ENCODE assay signal across 1 cellular context in the genomic region with DNA sequence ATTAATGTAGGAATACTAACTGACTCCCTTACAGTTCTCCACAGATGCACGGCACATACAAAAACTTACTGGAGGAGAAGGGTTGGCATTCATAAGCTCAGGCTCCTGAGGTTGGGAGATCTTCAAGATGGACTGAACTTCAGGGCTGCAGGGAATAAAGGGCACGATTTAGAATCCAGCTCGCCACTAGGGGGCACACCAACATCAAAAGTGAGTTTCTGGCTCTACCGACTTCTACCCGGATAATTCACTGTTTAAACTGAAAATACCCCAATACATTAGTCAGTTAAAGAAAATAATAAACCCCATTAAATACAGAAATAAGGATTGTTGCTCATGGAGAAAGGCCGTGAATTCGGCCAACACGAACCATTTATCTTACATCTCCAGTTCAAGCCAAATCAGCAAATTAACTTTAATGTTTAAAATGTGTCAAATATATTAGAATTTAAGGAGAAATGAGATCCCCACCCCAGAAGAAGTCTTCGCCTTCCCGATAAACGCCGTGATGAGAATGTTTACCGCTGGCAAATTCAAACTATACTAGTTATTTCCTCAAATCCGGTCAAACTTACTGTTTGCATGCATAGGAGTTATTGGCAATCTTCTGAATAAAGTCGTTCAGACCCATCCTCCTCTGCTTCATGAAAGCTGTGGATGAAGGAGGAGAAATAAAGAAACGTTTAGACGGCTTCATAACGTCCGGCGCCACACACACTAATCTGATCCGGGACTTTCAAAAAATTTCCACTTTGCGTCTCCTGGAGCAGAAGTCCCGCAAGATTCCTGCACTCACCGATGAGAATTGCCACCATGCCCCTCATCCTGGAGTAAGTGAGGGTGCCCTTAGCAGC.
TF ChIP-seq lines count a peak whose summit lies in the region.

No MANE protein-coding gene starts in this region.

TF ChIP-seq in HepG2, 621 proteins besides CTCF, POLR2A, EP300 and RAD21 (continued from another document and continues in another):
- TF ChIP-seq, protein P1, sequence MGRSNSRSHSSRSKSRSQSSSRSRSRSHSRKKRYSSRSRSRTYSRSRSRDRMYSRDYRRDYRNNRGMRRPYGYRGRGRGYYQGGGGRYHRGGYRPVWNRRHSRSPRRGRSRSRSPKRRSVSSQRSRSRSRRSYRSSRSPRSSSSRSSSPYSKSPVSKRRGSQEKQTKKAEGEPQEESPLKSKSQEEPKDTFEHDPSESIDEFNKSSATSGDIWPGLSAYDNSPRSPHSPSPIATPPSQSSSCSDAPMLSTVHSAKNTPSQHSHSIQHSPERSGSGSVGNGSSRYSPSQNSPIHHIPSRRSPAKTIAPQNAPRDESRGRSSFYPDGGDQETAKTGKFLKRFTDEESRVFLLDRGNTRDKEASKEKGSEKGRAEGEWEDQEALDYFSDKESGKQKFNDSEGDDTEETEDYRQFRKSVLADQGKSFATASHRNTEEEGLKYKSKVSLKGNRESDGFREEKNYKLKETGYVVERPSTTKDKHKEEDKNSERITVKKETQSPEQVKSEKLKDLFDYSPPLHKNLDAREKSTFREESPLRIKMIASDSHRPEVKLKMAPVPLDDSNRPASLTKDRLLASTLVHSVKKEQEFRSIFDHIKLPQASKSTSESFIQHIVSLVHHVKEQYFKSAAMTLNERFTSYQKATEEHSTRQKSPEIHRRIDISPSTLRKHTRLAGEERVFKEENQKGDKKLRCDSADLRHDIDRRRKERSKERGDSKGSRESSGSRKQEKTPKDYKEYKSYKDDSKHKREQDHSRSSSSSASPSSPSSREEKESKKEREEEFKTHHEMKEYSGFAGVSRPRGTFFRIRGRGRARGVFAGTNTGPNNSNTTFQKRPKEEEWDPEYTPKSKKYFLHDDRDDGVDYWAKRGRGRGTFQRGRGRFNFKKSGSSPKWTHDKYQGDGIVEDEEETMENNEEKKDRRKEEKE (IDR thresholded peaks at IDR 0.05) = no peak
- no peak for TF ChIP-seq ZNF230 (CRISPR knock-in tag; IDR thresholded peaks at IDR 0.05)
- TF ChIP-seq, protein P2, sequence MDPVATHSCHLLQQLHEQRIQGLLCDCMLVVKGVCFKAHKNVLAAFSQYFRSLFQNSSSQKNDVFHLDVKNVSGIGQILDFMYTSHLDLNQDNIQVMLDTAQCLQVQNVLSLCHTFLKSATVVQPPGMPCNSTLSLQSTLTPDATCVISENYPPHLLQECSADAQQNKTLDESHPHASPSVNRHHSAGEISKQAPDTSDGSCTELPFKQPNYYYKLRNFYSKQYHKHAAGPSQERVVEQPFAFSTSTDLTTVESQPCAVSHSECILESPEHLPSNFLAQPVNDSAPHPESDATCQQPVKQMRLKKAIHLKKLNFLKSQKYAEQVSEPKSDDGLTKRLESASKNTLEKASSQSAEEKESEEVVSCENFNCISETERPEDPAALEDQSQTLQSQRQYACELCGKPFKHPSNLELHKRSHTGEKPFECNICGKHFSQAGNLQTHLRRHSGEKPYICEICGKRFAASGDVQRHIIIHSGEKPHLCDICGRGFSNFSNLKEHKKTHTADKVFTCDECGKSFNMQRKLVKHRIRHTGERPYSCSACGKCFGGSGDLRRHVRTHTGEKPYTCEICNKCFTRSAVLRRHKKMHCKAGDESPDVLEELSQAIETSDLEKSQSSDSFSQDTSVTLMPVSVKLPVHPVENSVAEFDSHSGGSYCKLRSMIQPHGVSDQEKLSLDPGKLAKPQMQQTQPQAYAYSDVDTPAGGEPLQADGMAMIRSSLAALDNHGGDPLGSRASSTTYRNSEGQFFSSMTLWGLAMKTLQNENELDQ (CRISPR knock-in tag; IDR thresholded peaks at IDR 0.05; ENCODE audit: borderline replicate concordance) = no peak
- TF ChIP-seq TP53 (CRISPR knock-in tag; conservative IDR thresholded peaks at IDR 0.05) = no peak
- no peak for TF ChIP-seq ATF7 (IDR thresholded peaks at IDR 0.05)
- TF ChIP-seq ATF7 (CRISPR knock-in tag; IDR thresholded peaks at IDR 0.05) = no peak
- TF ChIP-seq ZFP37 (CRISPR knock-in tag; IDR thresholded peaks at IDR 0.05; ENCODE audit: borderline replicate concordance) = no peak
- no peak for TF ChIP-seq FLYWCH1 (CRISPR knock-in tag; IDR thresholded peaks at IDR 0.05)
- TF ChIP-seq ZNF816 (CRISPR knock-in tag; IDR thresholded peaks at IDR 0.05; ENCODE audit: borderline replicate concordance) = no peak
- no peak for TF ChIP-seq ZSCAN31 (CRISPR knock-in tag; IDR thresholded peaks at IDR 0.05; ENCODE audit: low read depth)
- TF ChIP-seq, protein P3, sequence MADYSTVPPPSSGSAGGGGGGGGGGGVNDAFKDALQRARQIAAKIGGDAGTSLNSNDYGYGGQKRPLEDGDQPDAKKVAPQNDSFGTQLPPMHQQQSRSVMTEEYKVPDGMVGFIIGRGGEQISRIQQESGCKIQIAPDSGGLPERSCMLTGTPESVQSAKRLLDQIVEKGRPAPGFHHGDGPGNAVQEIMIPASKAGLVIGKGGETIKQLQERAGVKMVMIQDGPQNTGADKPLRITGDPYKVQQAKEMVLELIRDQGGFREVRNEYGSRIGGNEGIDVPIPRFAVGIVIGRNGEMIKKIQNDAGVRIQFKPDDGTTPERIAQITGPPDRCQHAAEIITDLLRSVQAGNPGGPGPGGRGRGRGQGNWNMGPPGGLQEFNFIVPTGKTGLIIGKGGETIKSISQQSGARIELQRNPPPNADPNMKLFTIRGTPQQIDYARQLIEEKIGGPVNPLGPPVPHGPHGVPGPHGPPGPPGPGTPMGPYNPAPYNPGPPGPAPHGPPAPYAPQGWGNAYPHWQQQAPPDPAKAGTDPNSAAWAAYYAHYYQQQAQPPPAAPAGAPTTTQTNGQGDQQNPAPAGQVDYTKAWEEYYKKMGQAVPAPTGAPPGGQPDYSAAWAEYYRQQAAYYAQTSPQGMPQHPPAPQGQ (CRISPR knock-in tag; IDR thresholded peaks at IDR 0.05; ENCODE audit: borderline replicate concordance) = no peak
- TF ChIP-seq, protein P4, sequence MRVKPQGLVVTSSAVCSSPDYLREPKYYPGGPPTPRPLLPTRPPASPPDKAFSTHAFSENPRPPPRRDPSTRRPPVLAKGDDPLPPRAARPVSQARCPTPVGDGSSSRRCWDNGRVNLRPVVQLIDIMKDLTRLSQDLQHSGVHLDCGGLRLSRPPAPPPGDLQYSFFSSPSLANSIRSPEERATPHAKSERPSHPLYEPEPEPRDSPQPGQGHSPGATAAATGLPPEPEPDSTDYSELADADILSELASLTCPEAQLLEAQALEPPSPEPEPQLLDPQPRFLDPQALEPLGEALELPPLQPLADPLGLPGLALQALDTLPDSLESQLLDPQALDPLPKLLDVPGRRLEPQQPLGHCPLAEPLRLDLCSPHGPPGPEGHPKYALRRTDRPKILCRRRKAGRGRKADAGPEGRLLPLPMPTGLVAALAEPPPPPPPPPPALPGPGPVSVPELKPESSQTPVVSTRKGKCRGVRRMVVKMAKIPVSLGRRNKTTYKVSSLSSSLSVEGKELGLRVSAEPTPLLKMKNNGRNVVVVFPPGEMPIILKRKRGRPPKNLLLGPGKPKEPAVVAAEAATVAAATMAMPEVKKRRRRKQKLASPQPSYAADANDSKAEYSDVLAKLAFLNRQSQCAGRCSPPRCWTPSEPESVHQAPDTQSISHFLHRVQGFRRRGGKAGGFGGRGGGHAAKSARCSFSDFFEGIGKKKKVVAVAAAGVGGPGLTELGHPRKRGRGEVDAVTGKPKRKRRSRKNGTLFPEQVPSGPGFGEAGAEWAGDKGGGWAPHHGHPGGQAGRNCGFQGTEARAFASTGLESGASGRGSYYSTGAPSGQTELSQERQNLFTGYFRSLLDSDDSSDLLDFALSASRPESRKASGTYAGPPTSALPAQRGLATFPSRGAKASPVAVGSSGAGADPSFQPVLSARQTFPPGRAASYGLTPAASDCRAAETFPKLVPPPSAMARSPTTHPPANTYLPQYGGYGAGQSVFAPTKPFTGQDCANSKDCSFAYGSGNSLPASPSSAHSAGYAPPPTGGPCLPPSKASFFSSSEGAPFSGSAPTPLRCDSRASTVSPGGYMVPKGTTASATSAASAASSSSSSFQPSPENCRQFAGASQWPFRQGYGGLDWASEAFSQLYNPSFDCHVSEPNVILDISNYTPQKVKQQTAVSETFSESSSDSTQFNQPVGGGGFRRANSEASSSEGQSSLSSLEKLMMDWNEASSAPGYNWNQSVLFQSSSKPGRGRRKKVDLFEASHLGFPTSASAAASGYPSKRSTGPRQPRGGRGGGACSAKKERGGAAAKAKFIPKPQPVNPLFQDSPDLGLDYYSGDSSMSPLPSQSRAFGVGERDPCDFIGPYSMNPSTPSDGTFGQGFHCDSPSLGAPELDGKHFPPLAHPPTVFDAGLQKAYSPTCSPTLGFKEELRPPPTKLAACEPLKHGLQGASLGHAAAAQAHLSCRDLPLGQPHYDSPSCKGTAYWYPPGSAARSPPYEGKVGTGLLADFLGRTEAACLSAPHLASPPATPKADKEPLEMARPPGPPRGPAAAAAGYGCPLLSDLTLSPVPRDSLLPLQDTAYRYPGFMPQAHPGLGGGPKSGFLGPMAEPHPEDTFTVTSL (CRISPR knock-in tag; IDR thresholded peaks at IDR 0.05; ENCODE audit: borderline replicate concordance) = no peak
- TF ChIP-seq MEF2D (CRISPR knock-in tag; IDR thresholded peaks at IDR 0.05) = no peak
- no peak for TF ChIP-seq ARID2 (CRISPR knock-in tag; IDR thresholded peaks at IDR 0.05; ENCODE audit: borderline replicate concordance)
- no peak for TF ChIP-seq MZF1 (CRISPR knock-in tag; IDR thresholded peaks at IDR 0.05; ENCODE audit: borderline replicate concordance)
- TF ChIP-seq, protein P5, sequence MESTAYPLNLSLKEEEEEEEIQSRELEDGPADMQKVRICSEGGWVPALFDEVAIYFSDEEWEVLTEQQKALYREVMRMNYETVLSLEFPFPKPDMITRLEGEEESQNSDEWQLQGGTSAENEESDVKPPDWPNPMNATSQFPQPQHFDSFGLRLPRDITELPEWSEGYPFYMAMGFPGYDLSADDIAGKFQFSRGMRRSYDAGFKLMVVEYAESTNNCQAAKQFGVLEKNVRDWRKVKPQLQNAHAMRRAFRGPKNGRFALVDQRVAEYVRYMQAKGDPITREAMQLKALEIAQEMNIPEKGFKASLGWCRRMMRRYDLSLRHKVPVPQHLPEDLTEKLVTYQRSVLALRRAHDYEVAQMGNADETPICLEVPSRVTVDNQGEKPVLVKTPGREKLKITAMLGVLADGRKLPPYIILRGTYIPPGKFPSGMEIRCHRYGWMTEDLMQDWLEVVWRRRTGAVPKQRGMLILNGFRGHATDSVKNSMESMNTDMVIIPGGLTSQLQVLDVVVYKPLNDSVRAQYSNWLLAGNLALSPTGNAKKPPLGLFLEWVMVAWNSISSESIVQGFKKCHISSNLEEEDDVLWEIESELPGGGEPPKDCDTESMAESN (CRISPR knock-in tag; conservative IDR thresholded peaks at IDR 0.05) = 0 out of 2 replicates have a peak, but pooled peaks have one; percentile 12
- TF ChIP-seq, protein P6, sequence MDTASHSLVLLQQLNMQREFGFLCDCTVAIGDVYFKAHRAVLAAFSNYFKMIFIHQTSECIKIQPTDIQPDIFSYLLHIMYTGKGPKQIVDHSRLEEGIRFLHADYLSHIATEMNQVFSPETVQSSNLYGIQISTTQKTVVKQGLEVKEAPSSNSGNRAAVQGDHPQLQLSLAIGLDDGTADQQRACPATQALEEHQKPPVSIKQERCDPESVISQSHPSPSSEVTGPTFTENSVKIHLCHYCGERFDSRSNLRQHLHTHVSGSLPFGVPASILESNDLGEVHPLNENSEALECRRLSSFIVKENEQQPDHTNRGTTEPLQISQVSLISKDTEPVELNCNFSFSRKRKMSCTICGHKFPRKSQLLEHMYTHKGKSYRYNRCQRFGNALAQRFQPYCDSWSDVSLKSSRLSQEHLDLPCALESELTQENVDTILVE (CRISPR knock-in tag; IDR thresholded peaks at IDR 0.05) = peak; percentile 28; the same call in 1 of the 2 replicates
- no peak for TF ChIP-seq TAF15 (IDR thresholded peaks at IDR 0.05; ENCODE audit: low read depth, low read length, poor library complexity, severe bottlenecking)
- no peak for TF ChIP-seq HDAC6 (IDR thresholded peaks at IDR 0.05; ENCODE audit: low read depth, low read length)
- TF ChIP-seq NFYC (CRISPR knock-in tag; IDR thresholded peaks at IDR 0.05) = no peak
- TF ChIP-seq, protein P7, sequence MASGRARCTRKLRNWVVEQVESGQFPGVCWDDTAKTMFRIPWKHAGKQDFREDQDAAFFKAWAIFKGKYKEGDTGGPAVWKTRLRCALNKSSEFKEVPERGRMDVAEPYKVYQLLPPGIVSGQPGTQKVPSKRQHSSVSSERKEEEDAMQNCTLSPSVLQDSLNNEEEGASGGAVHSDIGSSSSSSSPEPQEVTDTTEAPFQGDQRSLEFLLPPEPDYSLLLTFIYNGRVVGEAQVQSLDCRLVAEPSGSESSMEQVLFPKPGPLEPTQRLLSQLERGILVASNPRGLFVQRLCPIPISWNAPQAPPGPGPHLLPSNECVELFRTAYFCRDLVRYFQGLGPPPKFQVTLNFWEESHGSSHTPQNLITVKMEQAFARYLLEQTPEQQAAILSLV (CRISPR knock-in tag; IDR thresholded peaks at IDR 0.05; ENCODE audit: borderline replicate concordance) = no peak
- TF ChIP-seq MIXL1 (CRISPR knock-in tag; IDR thresholded peaks at IDR 0.05) = no peak
- TF ChIP-seq NR2F6 (IDR thresholded peaks at IDR 0.05) = no peak
- no peak for TF ChIP-seq NR2F6 (CRISPR knock-in tag; IDR thresholded peaks at IDR 0.05)
- TF ChIP-seq ZNF577 (CRISPR knock-in tag; IDR thresholded peaks at IDR 0.05; ENCODE audit: borderline replicate concordance, low read depth) = no peak
- TF ChIP-seq RBM39 (IDR thresholded peaks at IDR 0.05; ENCODE audit: low read depth, low read length, poor library complexity, severe bottlenecking) = no peak
- peak; percentile 9; the same call in 1 of the 2 replicates for TF ChIP-seq FOXA3 (CRISPR knock-in tag; IDR thresholded peaks at IDR 0.05)
- TF ChIP-seq DNMT1 (CRISPR knock-in tag; IDR thresholded peaks at IDR 0.05) = no peak
- TF ChIP-seq, protein P8, sequence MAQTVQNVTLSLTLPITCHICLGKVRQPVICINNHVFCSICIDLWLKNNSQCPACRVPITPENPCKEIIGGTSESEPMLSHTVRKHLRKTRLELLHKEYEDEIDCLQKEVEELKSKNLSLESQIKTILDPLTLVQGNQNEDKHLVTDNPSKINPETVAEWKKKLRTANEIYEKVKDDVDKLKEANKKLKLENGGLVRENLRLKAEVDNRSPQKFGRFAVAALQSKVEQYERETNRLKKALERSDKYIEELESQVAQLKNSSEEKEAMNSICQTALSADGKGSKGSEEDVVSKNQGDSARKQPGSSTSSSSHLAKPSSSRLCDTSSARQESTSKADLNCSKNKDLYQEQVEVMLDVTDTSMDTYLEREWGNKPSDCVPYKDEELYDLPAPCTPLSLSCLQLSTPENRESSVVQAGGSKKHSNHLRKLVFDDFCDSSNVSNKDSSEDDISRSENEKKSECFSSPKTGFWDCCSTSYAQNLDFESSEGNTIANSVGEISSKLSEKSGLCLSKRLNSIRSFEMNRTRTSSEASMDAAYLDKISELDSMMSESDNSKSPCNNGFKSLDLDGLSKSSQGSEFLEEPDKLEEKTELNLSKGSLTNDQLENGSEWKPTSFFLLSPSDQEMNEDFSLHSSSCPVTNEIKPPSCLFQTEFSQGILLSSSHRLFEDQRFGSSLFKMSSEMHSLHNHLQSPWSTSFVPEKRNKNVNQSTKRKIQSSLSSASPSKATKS (CRISPR knock-in tag; IDR thresholded peaks at IDR 0.05) = no peak
- peak; percentile 10; the same call in 1 of the 2 replicates for TF ChIP-seq KDM5A (IDR thresholded peaks at IDR 0.05; ENCODE audit: borderline replicate concordance, low read length)
- TF ChIP-seq ZNF616 (CRISPR knock-in tag; IDR thresholded peaks at IDR 0.05; ENCODE audit: low read depth) = no peak
- TF ChIP-seq ZNF790 (CRISPR knock-in tag; IDR thresholded peaks at IDR 0.05; ENCODE audit: borderline replicate concordance) = 0 out of 2 replicates have a peak, but pooled peaks have one; percentile 14
